8 cellular contexts compared by ENCODE assay signal in the genomic region with DNA sequence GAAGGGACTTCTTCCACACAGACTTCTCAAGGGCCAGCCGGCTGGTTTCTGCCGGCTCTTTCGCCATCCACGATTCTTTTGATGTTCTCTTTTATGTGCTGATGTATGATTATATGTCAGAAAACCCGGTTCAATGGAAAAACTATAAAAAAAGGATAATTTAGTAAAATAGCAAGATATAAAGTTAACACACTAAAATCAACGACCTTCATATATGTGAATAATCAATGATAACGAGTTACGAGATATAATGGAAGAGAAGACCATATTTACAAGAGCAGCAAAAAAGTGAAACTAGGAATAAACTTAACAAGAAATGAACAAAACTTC. TPM values are rescaled to one million over a fixed set of nuclear protein-coding genes. Genes with fewer than 3 reads are reported as not detected.
DNase-seq lines count a peak whose midpoint lies in the region; ATAC-seq, FAIRE-seq and TF ChIP-seq lines count a peak whose summit lies in the region.

No MANE protein-coding gene starts in this region.

- intact Hi-C loops in IMR-90 (cut with micrococcal nuclease) = loop anchor here (10.0 kb wide), 1 partner anchor 185 kb away; a partner anchor contains a TSS
- intact Hi-C loops in colonic mucosa (cut with DNase I) = no loop called here

- H2BK5ac ChIP-seq in IMR-90 (ENCODE audit: low read depth, low read length, poor library complexity, severe bottlenecking) = peak overlapping the region; percentile 78

- POLR2A ChIA-PET in A549 (lab: Yijun Ruan, JAX) = no interaction called here
- POLR2A ChIA-PET in IMR-90 (lab: Charles Lee; ENCODE audit: unreplicated experiment) = no interaction called here

- no peak for ATAC-seq in A549
- no peak for ATAC-seq in IMR-90 (ENCODE audit: low read depth)
- no peak for ATAC-seq in HG02678 (IDR thresholded peaks at IDR 0.05; ENCODE audit: unreplicated experiment)

- H4K8ac ChIP-seq in IMR-90 (ENCODE audit: low read depth in 2 of 2, low read length in 2 of 2) = peak overlapping the region; percentile 94 to 97

- H3K4me2 ChIP-seq in A549 (peak overlapping the region; percentile 77), IMR-90 (ENCODE audit: low read depth, low read length) (peak overlapping the region; percentile 73)

- peak overlapping the region; percentile 78 for H3K4me3 ChIP-seq in A549
- peak overlapping the region; percentile 90 for H3K4me3 ChIP-seq in IMR-90 (ENCODE audit: insufficient read depth, low read depth, low read length)
- peak overlapping the region; percentile 78 for H3K4me3 ChIP-seq in colonic mucosa
- peak overlapping the region; percentile 97 to 98 for H3K4me3 ChIP-seq in muscle layer of duodenum (ENCODE audit: low read depth in 1 of 2, low read length in 2 of 2)

- DNase-seq in A549 (ENCODE audit: low read depth in 1 of 2, low spot score in 1 of 2) (no peak), IMR-90 (no peak), colonic mucosa (no peak), T1000 (lab: John Stamatoyannopoulos, UW) (no peak), hippocampal formation (lab: John Stamatoyannopoulos, UW) (no peak), DMS114 treated with DMSO at 0.1 percent for 48 hours (lab: John Stamatoyannopoulos, UW; ENCODE audit: unreplicated experiment) (no peak)

- H4K20me1 ChIP-seq in IMR-90 (ENCODE audit: insufficient read depth, low read length) = no peaks in the 10 kb centered on the region; the same call in 1 of the 2 replicates

- H3K56ac ChIP-seq in IMR-90 (ENCODE audit: extremely low read depth, insufficient read depth, low read length) = peak overlapping the region; percentile 99

- H4K5ac ChIP-seq in IMR-90 (ENCODE audit: low read depth, low read length) = peak overlapping the region; percentile 96

- TF ChIP-seq CTCF in A549 (IDR thresholded peaks at IDR 0.05) (no peak), IMR-90 (conservative IDR thresholded peaks at IDR 0.05; ENCODE audit: low read depth, low read length) (no peak), colonic mucosa (IDR thresholded peaks at IDR 0.05) (no peak)

- peaks cover 12 to 39% of the 10 kb centered on the region in 2 experiments for H3K79me1 ChIP-seq in IMR-90 (ENCODE audit: low read depth in 1 of 2, low read length in 2 of 2)

- peak overlapping the region; percentile 70 for H2AK9ac ChIP-seq in IMR-90 (replicated peaks; ENCODE audit: low read depth, low read length, poor library complexity)

- H3K9me1 ChIP-seq in IMR-90 (ENCODE audit: insufficient read depth, low read length) = no peaks in the 10 kb centered on the region; the same call in 1 of the 2 replicates

- in situ Hi-C loops in IMR-90 (cut with MboI; ENCODE audit: low sequenced_read_pairs) = no loop called here

- no peaks in the 10 kb centered on the region for H3K4me1 ChIP-seq in A549
- H3K4me1 ChIP-seq in IMR-90 (ENCODE audit: control insufficient read depth, insufficient read depth, low read length) = peaks cover 6% of the 10 kb centered on the region; the same call in 1 of the 2 replicates
- H3K4me1 ChIP-seq in colonic mucosa = no peaks in the 10 kb centered on the region
- H3K4me1 ChIP-seq in muscle layer of duodenum (ENCODE audit: control insufficient read depth in 1 of 2, insufficient read depth in 2 of 2, low read length in 2 of 2) = peaks cover 0 to 19% of the 10 kb centered on the region in 2 donors

- H3K27ac ChIP-seq in A549 = peak overlapping the region; percentile 80 to 93
- peak overlapping the region; percentile 84 for H3K27ac ChIP-seq in IMR-90 (ENCODE audit: insufficient read depth, low read length)
- no peak overlapping the region for H3K27ac ChIP-seq in colonic mucosa
- peak overlapping the region; percentile 40 for H3K27ac ChIP-seq in muscle layer of duodenum (ENCODE audit: low read length)

- dilution Hi-C loops in IMR-90 (cut with HindIII; ENCODE audit: low sequenced_read_pairs, unreplicated experiment) = no loop called here

- TF ChIP-seq RAD21 in A549 (conservative IDR thresholded peaks at IDR 0.05 in 1 of 2, IDR thresholded peaks at IDR 0.05 in 1 of 2) = no peak
- TF ChIP-seq RAD21 in IMR-90 (IDR thresholded peaks at IDR 0.05; ENCODE audit: low read length) = no peak

- TF ChIP-seq EP300 in A549 (IDR thresholded peaks at IDR 0.05) = no peak

- H3K36me3 ChIP-seq in IMR-90 (ENCODE audit: control insufficient read depth, insufficient read depth, low read length) (peaks cover 13% of the 10 kb centered on the region), colonic mucosa (no peaks in the 10 kb centered on the region), muscle layer of duodenum (ENCODE audit: control insufficient read depth in 1 of 2, insufficient read depth in 2 of 2, low read length in 2 of 2) (peaks cover 0 to 7% of the 10 kb centered on the region in 2 donors)

- peak overlapping the region; percentile 100 for H3K23ac ChIP-seq in IMR-90 (ENCODE audit: low read depth, low read length)

- CTCF ChIA-PET in A549 (lab: Yijun Ruan, JAX) (no interaction called here), IMR-90 (lab: Yijun Ruan, JAX) (no interaction called here)

- WGBS in A549 (ENCODE audit: missing lambda C conversion rate) = 46% methylated on average over 8 of the region's 8 CpGs
- no CpG with 5 or more reads among the region's 8 CpGs for WGBS in IMR-90 (ENCODE audit: extremely low coverage in 2 of 2, insufficient read length in 1 of 2), 2 experiments

- peak overlapping the region; percentile 100 for H3K4ac ChIP-seq in IMR-90 (ENCODE audit: low read depth, low read length)

- 0 out of 2 replicates have a peak overlapping the region, but pooled peaks have one; percentile 89 for H2BK120ac ChIP-seq in IMR-90 (ENCODE audit: low read depth, low read length)

- no TSS peak for BruUV-seq in IMR-90 (replicated peaks; lab: Mats Ljungman, UMichigan)

- no peaks in the 10 kb centered on the region for H3K27me3 ChIP-seq in IMR-90 (ENCODE audit: control insufficient read depth, insufficient read depth, low read length)
- H3K27me3 ChIP-seq in colonic mucosa = no peaks in the 10 kb centered on the region
- H3K27me3 ChIP-seq in muscle layer of duodenum (ENCODE audit: low read depth, low read length) = no peaks in the 10 kb centered on the region

- peak overlapping the region; percentile 97; the same call in 1 of the 2 replicates for H4K91ac ChIP-seq in IMR-90 (ENCODE audit: insufficient read depth, low read depth, low read length)

- peak overlapping the region; percentile 97 for H2AFZ ChIP-seq in IMR-90 (replicated peaks; ENCODE audit: low read length, poor library complexity)

- H3K9ac ChIP-seq in IMR-90 (ENCODE audit: low read depth, low read length) (peak overlapping the region; percentile 96), colonic mucosa (ENCODE audit: low read depth in 2 of 2, low read length in 2 of 2) (peak overlapping the region in 1 of 2 donors; percentile 91)

- H2BK15ac ChIP-seq in IMR-90 (ENCODE audit: low read depth, low read length) = no peak overlapping the region

- TF ChIP-seq POLR2A in A549 (IDR thresholded peaks at IDR 0.05; ENCODE audit: low read length) = no peak
- TF ChIP-seq POLR2A in IMR-90 (IDR thresholded peaks at IDR 0.05; ENCODE audit: low read depth, low read length) = no peak

- H3K9me3 ChIP-seq in A549 (no peaks in the 10 kb centered on the region), IMR-90 (ENCODE audit: control insufficient read depth, insufficient read depth, low read length) (no peaks in the 10 kb centered on the region), colonic mucosa (no peaks in the 10 kb centered on the region), muscle layer of duodenum (ENCODE audit: control insufficient read depth in 1 of 2, low read length in 2 of 2) (no peaks in the 10 kb centered on the region)

- no peak overlapping the region for H2BK20ac ChIP-seq in IMR-90 (ENCODE audit: low read depth, low read length)

- H2AK5ac ChIP-seq in IMR-90 (ENCODE audit: low read depth, low read length) = 0 out of 2 replicates have a peak overlapping the region, but pooled peaks have one; percentile 65

- H3K18ac ChIP-seq in IMR-90 (ENCODE audit: low read depth, low read length) = peak overlapping the region; percentile 88; the same call in 1 of the 2 replicates

- H3K14ac ChIP-seq in IMR-90 (replicated peaks; ENCODE audit: low read depth, low read length) = peak overlapping the region; percentile 100

- FAIRE-seq in A549 (lab: Jason Lieb, UNC) = no peak

TF ChIP-seq in A549, 52 proteins besides CTCF, POLR2A, EP300 and RAD21 (continues in another document):
- no peak for TF ChIP-seq EHF (CRISPR knock-in tag; IDR thresholded peaks at IDR 0.05)

TF ChIP-seq in IMR-90, 13 proteins besides CTCF, POLR2A, EP300 and RAD21 (continues in another document):
- no peak for TF ChIP-seq RFX5 (IDR thresholded peaks at IDR 0.05; ENCODE audit: low read depth, low read length)

RNA-seq across cellular contexts. Expression of a gene that starts 0.5 kb away (rescaled TPM):
- 2.9 and 3.3 TPM in 2 replicates for polyA plus RNA-seq in A549 (2011; rRNA removed)
- polyA plus RNA-seq in A549 (2012; cell fraction: cytosol; rRNA removed) = 0.53 and 0.62 TPM in 2 replicates
- 0.28 and 0.67 TPM in 2 replicates for polyA plus RNA-seq in A549 (2012; cell fraction: nucleus; rRNA removed)
- 1.8 to 1.9 TPM (median 1.9 TPM) in 3 replicates for polyA plus RNA-seq in A549 (2017; fragmentation: RNase III; extraction: RNeasy Plus Mini Kit Qiagen cat#74134 plus additional on column Dnase treatment)
- 2.6 and 2.8 TPM in 2 replicates for polyA minus RNA-seq in A549 (2011; rRNA and poly(A)+ RNA removed)
- 6.4 and 6.5 TPM in 2 replicates for total RNA-seq in IMR-90 (2012; rRNA removed)
- 1.6 and 2.0 TPM in 2 replicates for polyA plus RNA-seq in IMR-90 (2012; rRNA removed)
- 0.31 and 0.74 TPM in 2 replicates for polyA plus RNA-seq in IMR-90 (2012; cell fraction: cytosol; rRNA removed)
- 0.60 and 3.1 TPM in 2 replicates for polyA plus RNA-seq in IMR-90 (2012; cell fraction: nucleus; rRNA removed; ENCODE audit: low replicate concordance)
- total RNA-seq in colonic mucosa = 1 to 10 TPM; 4.5 to 4.9 TPM

RNA-seq across cellular contexts. Expression of a gene that starts 43.2 kb away (rescaled TPM):
- polyA plus RNA-seq in A549 (2011; rRNA removed) (not detected in 2 replicates), A549 (2017; fragmentation: RNase III; extraction: RNeasy Plus Mini Kit Qiagen cat#74134 plus additional on column Dnase treatment) (not detected in 3 replicates), IMR-90 (2012; rRNA removed) (0.89 and 1.7 TPM in 2 replicates)
- polyA plus RNA-seq in A549 (2012; cell fraction: cytosol; rRNA removed) = not detected in 2 replicates
- polyA plus RNA-seq in A549 (2012; cell fraction: nucleus; rRNA removed) = not detected in 2 replicates
- not detected in 2 replicates for polyA minus RNA-seq in A549 (2011; rRNA and poly(A)+ RNA removed)
- total RNA-seq in IMR-90 (2012; rRNA removed) (5.3 and 8.4 TPM in 2 replicates), colonic mucosa (1 to 10 TPM; 2.6 to 3.3 TPM)
- polyA plus RNA-seq in IMR-90 (2012; cell fraction: cytosol; rRNA removed) = 0.27 and 0.37 TPM in 2 replicates
- polyA plus RNA-seq in IMR-90 (2012; cell fraction: nucleus; rRNA removed; ENCODE audit: low replicate concordance) = 0.88 and 4.2 TPM in 2 replicates

RNA-seq across cellular contexts. Expression of a gene that starts 50.3 kb away (rescaled TPM):
- polyA plus RNA-seq in A549 (2011; rRNA removed) = 2.7 and 3.5 TPM in 2 replicates
- polyA plus RNA-seq in A549 (2012; cell fraction: cytosol; rRNA removed) = 0.75 and 0.93 TPM in 2 replicates
- polyA plus RNA-seq in A549 (2012; cell fraction: nucleus; rRNA removed) = 0.54 and 0.92 TPM in 2 replicates
- 1.5 to 1.6 TPM (median 1.6 TPM) in 3 replicates for polyA plus RNA-seq in A549 (2017; fragmentation: RNase III; extraction: RNeasy Plus Mini Kit Qiagen cat#74134 plus additional on column Dnase treatment)
- 1.4 and 2.0 TPM in 2 replicates for polyA minus RNA-seq in A549 (2011; rRNA and poly(A)+ RNA removed)
- total RNA-seq in IMR-90 (2012; rRNA removed) = 4.4 and 4.8 TPM in 2 replicates
- polyA plus RNA-seq in IMR-90 (2012; rRNA removed) = 2.1 and 3.7 TPM in 2 replicates
- 0.87 and 0.94 TPM in 2 replicates for polyA plus RNA-seq in IMR-90 (2012; cell fraction: cytosol; rRNA removed)
- polyA plus RNA-seq in IMR-90 (2012; cell fraction: nucleus; rRNA removed; ENCODE audit: low replicate concordance) = 1.2 and 5.0 TPM in 2 replicates
- 1 to 10 TPM; 4.9 to 6.1 TPM for total RNA-seq in colonic mucosa
